1 cellular context compared by ENCODE assay signal in the genomic region with DNA sequence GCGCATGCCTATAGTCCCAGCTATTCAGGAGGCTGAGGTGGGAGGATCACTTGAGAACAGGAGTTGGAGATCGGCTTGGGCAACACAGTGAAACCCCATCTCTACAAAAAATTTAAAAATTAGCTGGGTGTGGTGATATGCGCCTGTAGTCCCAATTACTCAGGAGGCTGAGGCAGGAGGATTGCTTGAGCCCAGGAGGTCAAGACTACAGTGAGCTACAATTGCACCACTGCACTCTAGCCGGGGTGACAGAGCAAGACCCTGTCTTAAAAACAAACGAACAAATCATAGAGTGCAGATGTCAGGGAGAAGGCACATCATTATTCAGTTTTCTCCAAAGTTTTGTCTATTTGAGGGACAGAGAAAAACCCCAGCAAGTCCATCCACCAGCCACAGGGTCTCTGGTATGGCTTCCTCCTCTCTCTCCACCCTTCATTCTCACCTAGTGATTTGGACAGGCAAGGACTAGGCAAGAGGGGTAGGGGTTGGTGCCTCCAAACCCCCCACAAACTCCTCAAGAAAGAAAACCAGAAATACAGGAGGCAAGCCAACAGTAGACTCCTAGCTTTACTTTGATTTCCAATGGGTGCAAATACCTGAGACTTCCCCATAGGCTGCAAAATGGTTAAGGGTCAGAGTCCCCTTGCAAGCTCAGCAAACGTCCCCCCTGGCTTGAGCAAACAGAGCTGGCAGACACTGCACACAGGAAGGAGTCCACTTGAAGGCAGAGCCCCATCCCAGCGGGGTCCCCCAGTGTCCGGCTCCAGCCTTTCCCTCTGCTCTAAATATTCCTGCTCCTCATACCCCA.
TF ChIP-seq lines count a peak whose summit lies in the region.

No MANE protein-coding gene starts in this region.

TF ChIP-seq in HepG2, 621 proteins besides CTCF, POLR2A, EP300 and RAD21 (continued from another document):
- TF ChIP-seq MED8 (CRISPR knock-in tag; IDR thresholded peaks at IDR 0.05; ENCODE audit: insufficient replicate concordance) (no peak), MEF2D (CRISPR knock-in tag; IDR thresholded peaks at IDR 0.05) (no peak), STAT5B (CRISPR knock-in tag; IDR thresholded peaks at IDR 0.05) (no peak), ZNF850 (CRISPR knock-in tag; conservative IDR thresholded peaks at IDR 0.05) (no peak), ZNF547 (CRISPR knock-in tag; IDR thresholded peaks at IDR 0.05) (no peak), NCOA5 (CRISPR knock-in tag; IDR thresholded peaks at IDR 0.05) (no peak), SP140L (CRISPR knock-in tag; IDR thresholded peaks at IDR 0.05; ENCODE audit: borderline replicate concordance) (no peak), NCOA1 (CRISPR knock-in tag; IDR thresholded peaks at IDR 0.05) (no peak), HOXA7 (CRISPR knock-in tag; IDR thresholded peaks at IDR 0.05) (no peak), TARDBP (CRISPR knock-in tag; IDR thresholded peaks at IDR 0.05) (no peak), ZNF788 (CRISPR knock-in tag; IDR thresholded peaks at IDR 0.05; ENCODE audit: borderline replicate concordance) (no peak), SIX4 (CRISPR knock-in tag; IDR thresholded peaks at IDR 0.05) (no peak), NFE2L2 (IDR thresholded peaks at IDR 0.05; ENCODE audit: low read length) (no peak), FOXC1 (CRISPR knock-in tag; IDR thresholded peaks at IDR 0.05; ENCODE audit: borderline replicate concordance) (no peak; the same call in 1 of the 2 replicates), ZNF382 (CRISPR knock-in tag; IDR thresholded peaks at IDR 0.05; ENCODE audit: borderline replicate concordance) (no peak), GRHL1 (CRISPR knock-in tag; conservative IDR thresholded peaks at IDR 0.05) (no peak), AHDC1 (CRISPR knock-in tag; IDR thresholded peaks at IDR 0.05; ENCODE audit: borderline replicate concordance) (no peak), ZNF20 (CRISPR knock-in tag; IDR thresholded peaks at IDR 0.05) (no peak), CCDC6 (CRISPR knock-in tag; IDR thresholded peaks at IDR 0.05) (no peak), TP53 (CRISPR knock-in tag; conservative IDR thresholded peaks at IDR 0.05) (no peak), FOSL1 (CRISPR knock-in tag; IDR thresholded peaks at IDR 0.05; ENCODE audit: borderline replicate concordance) (no peak), ZNF10 (CRISPR knock-in tag; IDR thresholded peaks at IDR 0.05; ENCODE audit: borderline replicate concordance, low read depth) (no peak), ZNF644 (CRISPR knock-in tag; IDR thresholded peaks at IDR 0.05; ENCODE audit: low read depth) (peak; percentile 68), ATM (IDR thresholded peaks at IDR 0.05; ENCODE audit: borderline replicate concordance) (no peak), MIXL1 (CRISPR knock-in tag; IDR thresholded peaks at IDR 0.05) (peak; percentile 41; the same call in 1 of the 2 replicates), NR2F2 (IDR thresholded peaks at IDR 0.05; ENCODE audit: borderline replicate concordance, low read depth) (no peak), ZNF569 (CRISPR knock-in tag; IDR thresholded peaks at IDR 0.05; ENCODE audit: borderline replicate concordance) (no peak), ZNF609 (CRISPR knock-in tag; IDR thresholded peaks at IDR 0.05; ENCODE audit: borderline replicate concordance) (no peak), NFRKB (IDR thresholded peaks at IDR 0.05) (no peak), ZEB1 (IDR thresholded peaks at IDR 0.05; ENCODE audit: insufficient replicate concordance, low read depth) (no peak)
- TF ChIP-seq, protein P1, sequence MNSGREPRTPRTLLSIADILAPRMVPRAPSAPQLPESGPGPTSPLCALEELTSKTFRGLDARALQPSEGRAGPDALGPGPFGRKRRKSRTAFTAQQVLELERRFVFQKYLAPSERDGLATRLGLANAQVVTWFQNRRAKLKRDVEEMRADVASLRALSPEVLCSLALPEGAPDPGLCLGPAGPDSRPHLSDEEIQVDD (CRISPR knock-in tag; IDR thresholded peaks at IDR 0.05; ENCODE audit: borderline replicate concordance), result no peak
- TF ChIP-seq, protein P2, sequence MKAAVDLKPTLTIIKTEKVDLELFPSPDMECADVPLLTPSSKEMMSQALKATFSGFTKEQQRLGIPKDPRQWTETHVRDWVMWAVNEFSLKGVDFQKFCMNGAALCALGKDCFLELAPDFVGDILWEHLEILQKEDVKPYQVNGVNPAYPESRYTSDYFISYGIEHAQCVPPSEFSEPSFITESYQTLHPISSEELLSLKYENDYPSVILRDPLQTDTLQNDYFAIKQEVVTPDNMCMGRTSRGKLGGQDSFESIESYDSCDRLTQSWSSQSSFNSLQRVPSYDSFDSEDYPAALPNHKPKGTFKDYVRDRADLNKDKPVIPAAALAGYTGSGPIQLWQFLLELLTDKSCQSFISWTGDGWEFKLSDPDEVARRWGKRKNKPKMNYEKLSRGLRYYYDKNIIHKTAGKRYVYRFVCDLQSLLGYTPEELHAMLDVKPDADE (CRISPR knock-in tag; IDR thresholded peaks at IDR 0.05), result no peak
- TF ChIP-seq, protein P3, sequence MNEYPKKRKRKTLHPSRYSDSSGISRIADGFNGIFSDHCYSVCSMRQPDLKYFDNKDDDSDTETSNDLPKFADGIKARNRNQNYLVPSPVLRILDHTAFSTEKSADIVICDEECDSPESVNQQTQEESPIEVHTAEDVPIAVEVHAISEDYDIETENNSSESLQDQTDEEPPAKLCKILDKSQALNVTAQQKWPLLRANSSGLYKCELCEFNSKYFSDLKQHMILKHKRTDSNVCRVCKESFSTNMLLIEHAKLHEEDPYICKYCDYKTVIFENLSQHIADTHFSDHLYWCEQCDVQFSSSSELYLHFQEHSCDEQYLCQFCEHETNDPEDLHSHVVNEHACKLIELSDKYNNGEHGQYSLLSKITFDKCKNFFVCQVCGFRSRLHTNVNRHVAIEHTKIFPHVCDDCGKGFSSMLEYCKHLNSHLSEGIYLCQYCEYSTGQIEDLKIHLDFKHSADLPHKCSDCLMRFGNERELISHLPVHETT (CRISPR knock-in tag; conservative IDR thresholded peaks at IDR 0.05), result no peak; the same call in 1 of the 2 replicates
- TF ChIP-seq, protein P4, sequence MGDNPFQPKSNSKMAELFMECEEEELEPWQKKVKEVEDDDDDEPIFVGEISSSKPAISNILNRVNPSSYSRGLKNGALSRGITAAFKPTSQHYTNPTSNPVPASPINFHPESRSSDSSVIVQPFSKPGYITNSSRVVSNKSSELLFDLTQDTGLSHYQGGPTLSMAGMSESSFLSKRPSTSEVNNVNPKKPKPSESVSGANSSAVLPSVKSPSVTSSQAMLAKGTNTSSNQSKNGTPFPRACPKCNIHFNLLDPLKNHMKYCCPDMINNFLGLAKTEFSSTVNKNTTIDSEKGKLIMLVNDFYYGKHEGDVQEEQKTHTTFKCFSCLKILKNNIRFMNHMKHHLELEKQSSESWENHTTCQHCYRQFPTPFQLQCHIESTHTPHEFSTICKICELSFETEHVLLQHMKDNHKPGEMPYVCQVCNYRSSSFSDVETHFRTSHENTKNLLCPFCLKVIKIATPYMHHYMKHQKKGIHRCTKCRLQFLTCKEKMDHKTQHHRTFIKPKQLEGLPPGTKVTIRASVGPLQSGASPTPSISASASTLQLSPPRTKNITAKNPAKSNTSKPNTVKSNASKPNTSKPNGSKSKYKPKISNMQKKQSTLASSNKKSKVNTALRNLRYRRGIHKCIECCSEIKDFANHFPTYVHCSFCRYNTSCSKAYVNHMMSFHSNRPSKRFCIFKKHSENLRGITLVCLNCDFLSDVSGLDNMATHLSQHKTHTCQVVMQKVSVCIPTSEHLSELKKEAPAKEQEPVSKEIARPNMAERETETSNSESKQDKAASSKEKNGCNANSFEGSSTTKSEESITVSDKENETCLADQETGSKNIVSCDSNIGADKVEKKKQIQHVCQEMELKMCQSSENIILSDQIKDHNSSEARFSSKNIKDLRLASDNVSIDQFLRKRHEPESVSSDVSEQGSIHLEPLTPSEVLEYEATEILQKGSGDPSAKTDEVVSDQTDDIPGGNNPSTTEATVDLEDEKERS (CRISPR knock-in tag; IDR thresholded peaks at IDR 0.05), result no peak
- TF ChIP-seq, protein P5, sequence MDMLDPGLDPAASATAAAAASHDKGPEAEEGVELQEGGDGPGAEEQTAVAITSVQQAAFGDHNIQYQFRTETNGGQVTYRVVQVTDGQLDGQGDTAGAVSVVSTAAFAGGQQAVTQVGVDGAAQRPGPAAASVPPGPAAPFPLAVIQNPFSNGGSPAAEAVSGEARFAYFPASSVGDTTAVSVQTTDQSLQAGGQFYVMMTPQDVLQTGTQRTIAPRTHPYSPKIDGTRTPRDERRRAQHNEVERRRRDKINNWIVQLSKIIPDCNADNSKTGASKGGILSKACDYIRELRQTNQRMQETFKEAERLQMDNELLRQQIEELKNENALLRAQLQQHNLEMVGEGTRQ (IDR thresholded peaks at IDR 0.05; ENCODE audit: low read depth, low read length), result no peak
- TF ChIP-seq, protein P5 (CRISPR knock-in tag; IDR thresholded peaks at IDR 0.05; ENCODE audit: borderline replicate concordance), result no peak
